14 cellular contexts compared by ENCODE assay signal in genomic region chr1:12336436-12336835, GRCh38.
DNase-seq lines count a peak whose midpoint lies in the region; ATAC-seq and TF ChIP-seq lines count a peak whose summit lies in the region.
"Had no signal": no experiment of that assay in that cellular context is flagged by ENCODE, and none has a peak within 500 bp of the region (broad histone marks: within the 10 kb centered on the region; RNA-seq: fewer than 3 reads in every experiment).

No MANE protein-coding gene starts in this region.

- DNase-seq in GM23248, result peak; percentile 10
- DNase-seq in amniotic epithelial cell (ENCODE audit: low read depth), result peak; percentile 53
- peak; percentile 23 for DNase-seq in fibroblast of mammary gland (ENCODE audit: low read depth)
- DNase-seq in neural progenitor cell (ENCODE audit: low spot score), result peak; percentile 25
- no peak for DNase-seq in MG63
- DNase-seq: activated CD4-positive, alpha-beta T cell treated with anti-CD3 and anti-CD28 coated beads, Interleukin-2, amount 10 ng/mL, durations not matched to agents 7 days and 5 days; activated naive CD4-positive, alpha-beta T cell treated with anti-CD3 and anti-CD28 coated beads for 36 hours; CD8-positive, alpha-beta T cell; DMS79 treated with DMSO at 0.1 percent for 48 hours; kidney glomerular epithelial cell; NCI-H187 treated with DMSO at 0.1 percent for 48 hours had no signal

- no peak for TF ChIP-seq CTCF in fibroblast of mammary gland (conservative IDR thresholded peaks at IDR 0.05; ENCODE audit: control insufficient read depth, insufficient read depth, low read depth, low read length)
- no peak for TF ChIP-seq CTCF in neural progenitor cell (IDR thresholded peaks at IDR 0.05)

- H3K9me3 Mint-ChIP-seq in neural progenitor cell, result no peaks in the 10 kb centered on the region
- H3K9me3 Mint-ChIP-seq: activated CD4-positive, alpha-beta T cell treated with anti-CD3 and anti-CD28 coated beads, Interleukin-2, amount 10 ng/mL, durations not matched to agents 7 days and 5 days; activated naive CD4-positive, alpha-beta T cell treated with anti-CD3 and anti-CD28 coated beads for 36 hours; CD8-positive, alpha-beta T cell had no signal

- no peak overlapping the region for H3K27ac Mint-ChIP-seq in neural progenitor cell
- H3K27ac Mint-ChIP-seq: activated CD4-positive, alpha-beta T cell treated with anti-CD3 and anti-CD28 coated beads, Interleukin-2, amount 10 ng/mL, durations not matched to agents 7 days and 5 days; activated naive CD4-positive, alpha-beta T cell treated with anti-CD3 and anti-CD28 coated beads for 36 hours; CD8-positive, alpha-beta T cell had no signal

- H2AFZ ChIP-seq in GM23248, result no peak overlapping the region
- H2AFZ ChIP-seq in neural progenitor cell (replicated peaks), result no peak overlapping the region

- no peak overlapping the region for H3K9ac ChIP-seq in GM23248
- no peak overlapping the region for H3K9ac ChIP-seq in neural progenitor cell

- H3K36me3 ChIP-seq in GM23248 (ENCODE audit: low read depth) (peaks cover 36% of the 10 kb centered on the region; the same call in 1 of the 2 replicates), neural progenitor cell (peaks cover 3% of the 10 kb centered on the region), MG63 (peaks cover 48% of the 10 kb centered on the region)

- H4K20me1 ChIP-seq in GM23248 (ENCODE audit: insufficient read depth) (no peaks in the 10 kb centered on the region), neural progenitor cell (ENCODE audit: low read depth) (no peaks in the 10 kb centered on the region)

- WGBS in GM23248 (ENCODE audit: low coverage in 1 of 2, low lambda C conversion rate in 2 of 2, missing lambda C conversion rate in 2 of 2), 2 experiments, result 44 to 56% methylated on average over 1 of the region's 1 CpG

- H3K4me3 Mint-ChIP-seq in neural progenitor cell, result no peak overlapping the region
- H3K4me3 Mint-ChIP-seq: activated CD4-positive, alpha-beta T cell treated with anti-CD3 and anti-CD28 coated beads, Interleukin-2, amount 10 ng/mL, durations not matched to agents 7 days and 5 days; activated naive CD4-positive, alpha-beta T cell treated with anti-CD3 and anti-CD28 coated beads for 36 hours; CD8-positive, alpha-beta T cell had no signal

- no peak overlapping the region for H3K4me2 ChIP-seq in GM23248 (ENCODE audit: unreplicated experiment)
- peak overlapping the region; percentile 61 for H3K4me2 ChIP-seq in neural progenitor cell

- peaks cover 13% of the 10 kb centered on the region for H3K4me1 Mint-ChIP-seq in neural progenitor cell

- H3K27ac ChIP-seq in GM23248 (no peak overlapping the region), neural progenitor cell (no peak overlapping the region)

- in situ Hi-C loops in GM23248 (cut with MboI), result no loop called here

- H3F3A ChIP-seq in GM23248 (ENCODE audit: insufficient read depth) (no peaks in the 10 kb centered on the region), neural progenitor cell (ENCODE audit: low read depth) (peaks cover 5% of the 10 kb centered on the region)

- peaks cover 26% of the 10 kb centered on the region for H3K36me3 Mint-ChIP-seq in neural progenitor cell

- H3K27me3 ChIP-seq in GM23248 (replicated peaks; ENCODE audit: insufficient read depth) (no peaks in the 10 kb centered on the region), neural progenitor cell (no peaks in the 10 kb centered on the region), MG63 (no peaks in the 10 kb centered on the region)

- no peaks in the 10 kb centered on the region for H3K4me1 ChIP-seq in GM23248 (ENCODE audit: insufficient read depth)
- peaks cover 22% of the 10 kb centered on the region for H3K4me1 ChIP-seq in neural progenitor cell

- ATAC-seq in HG03565 (IDR thresholded peaks at IDR 0.05; ENCODE audit: unreplicated experiment), result no peak
- ATAC-seq in GM18909 (IDR thresholded peaks at IDR 0.05; ENCODE audit: poor library complexity, unreplicated experiment), result no peak
- no peak for ATAC-seq in HG03521 (IDR thresholded peaks at IDR 0.05; ENCODE audit: unreplicated experiment)
- ATAC-seq: CD8-positive, alpha-beta T cell had no signal

- H3K4me3 ChIP-seq in GM23248 (no peak overlapping the region), fibroblast of mammary gland (ENCODE audit: control insufficient read depth, low read depth, low read length) (no peak overlapping the region), neural progenitor cell (peak overlapping the region; percentile 4), MG63 (no peak overlapping the region)

- H3K27me3 Mint-ChIP-seq in neural progenitor cell (ENCODE audit: insufficient read depth, low read depth), result no peaks in the 10 kb centered on the region
- H3K27me3 Mint-ChIP-seq: activated CD4-positive, alpha-beta T cell treated with anti-CD3 and anti-CD28 coated beads, Interleukin-2, amount 10 ng/mL, durations not matched to agents 7 days and 5 days had no signal

- no peaks in the 10 kb centered on the region for H3K79me2 ChIP-seq in GM23248 (ENCODE audit: insufficient read depth)
- H3K79me2 ChIP-seq in neural progenitor cell (ENCODE audit: low read depth), result no peaks in the 10 kb centered on the region

- H3K9me3 ChIP-seq in GM23248 (ENCODE audit: low read depth) (no peaks in the 10 kb centered on the region), neural progenitor cell (ENCODE audit: low read depth) (no peaks in the 10 kb centered on the region), MG63 (no peaks in the 10 kb centered on the region)

- H3K9me2 ChIP-seq in GM23248 (ENCODE audit: insufficient read depth), result no peaks in the 10 kb centered on the region
